21 cellular contexts compared by ENCODE assay signal in genomic region chr15:52706091-52706490, GRCh38. TPM values are rescaled to one million over a fixed set of nuclear protein-coding genes. Genes with fewer than 3 reads are reported as not detected.
DNase-seq lines count a peak whose midpoint lies in the region; ATAC-seq and TF ChIP-seq lines count a peak whose summit lies in the region.
"Had no signal": no experiment of that assay in that cellular context is flagged by ENCODE, and none has a peak within 500 bp of the region (broad histone marks: within the 10 kb centered on the region; RNA-seq: fewer than 3 reads in every experiment).

No MANE protein-coding gene starts in this region.

- H3K4me1 ChIP-seq in DOHH2 (ENCODE audit: control insufficient read depth, low read length) (peaks cover 82% of the 10 kb centered on the region), OCI-LY7 (ENCODE audit: insufficient read depth, low read length, poor library complexity, severe bottlenecking) (peaks cover 65% of the 10 kb centered on the region), mammary epithelial cell (ENCODE audit: insufficient read depth, low read length) (peaks cover 4% of the 10 kb centered on the region)

- H3K4me2 ChIP-seq in DOHH2 (ENCODE audit: low read length): peak overlapping the region; percentile 15; the same call in 1 of the 2 replicates
- H3K4me2 ChIP-seq in OCI-LY7 (ENCODE audit: low read length): peak overlapping the region; percentile 87; the same call in 1 of the 2 replicates
- peak overlapping the region; percentile 51 for H3K4me2 ChIP-seq in mammary epithelial cell (ENCODE audit: insufficient read depth, low read depth, low read length)

- no peaks in the 10 kb centered on the region for H3K9me3 Mint-ChIP-seq in memory B cell
- H3K9me3 Mint-ChIP-seq: CD8-positive, alpha-beta memory T cell had no signal

- H3K27me3 ChIP-seq in DOHH2 (ENCODE audit: control insufficient read depth, low read length) (no peaks in the 10 kb centered on the region), mammary epithelial cell (ENCODE audit: insufficient read depth, low read length) (no peaks in the 10 kb centered on the region)

- peaks cover 52% of the 10 kb centered on the region for H3K79me2 ChIP-seq in DOHH2 (ENCODE audit: control insufficient read depth, low read length)
- H3K79me2 ChIP-seq in OCI-LY7 (ENCODE audit: insufficient read depth, low read depth, low read length): peaks cover 32% of the 10 kb centered on the region; the same call in 1 of the 2 replicates
- H3K79me2 ChIP-seq in mammary epithelial cell (ENCODE audit: insufficient read depth, low read length): no peaks in the 10 kb centered on the region

- CTCF ChIA-PET in OCI-LY7 (lab: Charles Lee; ENCODE audit: unreplicated experiment) (no interaction called here), mammary epithelial cell (lab: Charles Lee; ENCODE audit: low non-redundant PET) (no interaction called here)

- H3K9me3 ChIP-seq in DOHH2 (ENCODE audit: control insufficient read depth, insufficient read depth, low read length): no peaks in the 10 kb centered on the region
- H3K9me3 ChIP-seq in OCI-LY7 (ENCODE audit: low read length): no peaks in the 10 kb centered on the region
- H3K9me3 ChIP-seq in mammary epithelial cell (replicated peaks; ENCODE audit: insufficient read depth, low read length): no peaks in the 10 kb centered on the region

- peaks cover 23% of the 10 kb centered on the region for H3F3A ChIP-seq in DOHH2 (ENCODE audit: control insufficient read depth, insufficient read depth)

- in situ Hi-C loops in mammary epithelial cell (cut with MboI; ENCODE audit: low sequenced_read_pairs in 2 of 2): no loop called here

- H3K36me3 ChIP-seq in DOHH2 (ENCODE audit: control insufficient read depth, low read length): peaks cover 6% of the 10 kb centered on the region
- peaks cover 6% of the 10 kb centered on the region for H3K36me3 ChIP-seq in OCI-LY7 (ENCODE audit: insufficient read depth, low read length)
- H3K36me3 ChIP-seq in mammary epithelial cell (ENCODE audit: insufficient read depth, low read length): no peaks in the 10 kb centered on the region

- no peaks in the 10 kb centered on the region for H3K27me3 Mint-ChIP-seq in memory B cell

- POLR2A ChIA-PET in OCI-LY7 (lab: Charles Lee): no interaction called here

- no peaks in the 10 kb centered on the region for H3K9me2 ChIP-seq in DOHH2 (replicated peaks; ENCODE audit: control insufficient read depth, low read length)
- H3K9me2 ChIP-seq in OCI-LY7 (ENCODE audit: insufficient read depth, low read length): no peaks in the 10 kb centered on the region

- BruUV-seq in OCI-LY7 (replicated peaks; lab: Mats Ljungman, UMichigan): no TSS peak
- no TSS peak for BruUV-seq in mammary epithelial cell (replicated peaks; lab: Mats Ljungman, UMichigan)

- no peak for ATAC-seq in memory B cell (ENCODE audit: low read depth)
- ATAC-seq: HCT116, Right ventricle myocardium inferior had no signal

- peak overlapping the region; percentile 21 for H3K4me3 Mint-ChIP-seq in memory B cell
- H3K4me3 Mint-ChIP-seq: CD8-positive, alpha-beta memory T cell had no signal

- 53% methylated on average over 1 of the region's 1 CpG for WGBS in mammary epithelial cell (ENCODE audit: low coverage, missing lambda C conversion rate)

- no peak overlapping the region for H2AFZ ChIP-seq in OCI-LY7 (ENCODE audit: low read length)
- H2AFZ ChIP-seq in mammary epithelial cell (ENCODE audit: low read depth, low read length): no peak overlapping the region

- dilution Hi-C loops in mammary epithelial cell (cut with HindIII; ENCODE audit: low sequenced_read_pairs): no loop called here

- TF ChIP-seq CTCF in DOHH2 (IDR thresholded peaks at IDR 0.05; ENCODE audit: low read depth, low read length, poor library complexity, severe bottlenecking) (no peak), OCI-LY7 (conservative IDR thresholded peaks at IDR 0.05; ENCODE audit: low read length) (no peak), mammary epithelial cell (conservative IDR thresholded peaks at IDR 0.05 in 1 of 2, IDR thresholded peaks at IDR 0.05 in 1 of 2; ENCODE audit: extremely low read depth in 1 of 2, insufficient read depth in 1 of 2, low read depth in 1 of 2, low read length in 2 of 2) (no peak)

- peaks cover 65% of the 10 kb centered on the region for H3K4me1 Mint-ChIP-seq in memory B cell
- H3K4me1 Mint-ChIP-seq: CD8-positive, alpha-beta memory T cell had no signal

- H3K27ac ChIP-seq in DOHH2 (ENCODE audit: low read depth, low read length) (no peak overlapping the region), OCI-LY7 (ENCODE audit: low read depth, low read length, poor library complexity, severe bottlenecking) (no peak overlapping the region), mammary epithelial cell (ENCODE audit: insufficient read depth, low read depth, low read length) (no peak overlapping the region)
- H3K27ac ChIP-seq: C4-2B had no signal

- peaks cover 2% of the 10 kb centered on the region for H3K36me3 Mint-ChIP-seq in memory B cell
- H3K36me3 Mint-ChIP-seq: CD8-positive, alpha-beta memory T cell had no signal

- H3K9ac ChIP-seq in mammary epithelial cell (ENCODE audit: insufficient read depth, low read length): no peak overlapping the region

- DNase-seq in OCI-LY7 (ENCODE audit: low spot score) (no peak), mammary epithelial cell (peak; percentile 46), memory B cell (ENCODE audit: low spot score in 2 of 2) (no peak), midbrain (lab: John Stamatoyannopoulos, UW) (no peak), NCI-H2227 (lab: John Stamatoyannopoulos, UW; ENCODE audit: unreplicated experiment) (no peak), GM19238 (ENCODE audit: insufficient read length, low spot score) (no peak)
- DNase-seq in stimulated activated CD4-positive, alpha-beta T cell treated with anti-CD3 and anti-CD28 coated beads, Interleukin-12 subunit alpha, Interleukin-12 subunit beta, amount 100 ng/mL, for 4 hours: no peak
- DNase-seq: AML-193; Calu3; CD8-positive, alpha-beta memory T cell; GDM1; GOT3; Kasumi-1; NCI-H1092; NCI-H1436; NCI-H187 treated with DMSO at 0.1 percent for 48 hours; NCI-H2107 had no signal

- H3K4me3 ChIP-seq in DOHH2 (ENCODE audit: low read length) (no peak overlapping the region), OCI-LY7 (ENCODE audit: low read depth, low read length, poor library complexity, severe bottlenecking) (no peak overlapping the region), mammary epithelial cell (replicated peaks in 1 of 3; ENCODE audit: insufficient read depth in 1 of 3, low read depth in 2 of 3, low read length in 3 of 3) (peak overlapping the region in 1 of 3 experiments; percentile 14)

- H4K20me1 ChIP-seq in DOHH2 (ENCODE audit: control insufficient read depth, insufficient read depth, low read depth, low read length) (no peaks in the 10 kb centered on the region), OCI-LY7 (ENCODE audit: insufficient read depth, low read length) (no peaks in the 10 kb centered on the region), mammary epithelial cell (ENCODE audit: insufficient read depth, low read length) (no peaks in the 10 kb centered on the region)

- H3K27ac Mint-ChIP-seq in memory B cell: peak overlapping the region; percentile 82
- H3K27ac Mint-ChIP-seq: CD8-positive, alpha-beta memory T cell had no signal

- intact Hi-C loops in OCI-LY7 (cut with micrococcal nuclease; ENCODE audit: unreplicated experiment) (no loop called here), mammary epithelial cell (cut with micrococcal nuclease) (no loop called here)

RNA-seq across cellular contexts. Expression of gene ATOSA, which starts 26.9 kb away (rescaled TPM):
- total RNA-seq in OCI-LY7 (2014; rRNA removed; shearing (Covaris generic)): 28.5 and 34.1 TPM in 2 replicates
- total RNA-seq in OCI-LY7 (2022) (96.8 and 103 TPM in 2 replicates), mammary epithelial cell (10 to 100 TPM; 14.4 to 25.3 TPM)
- 4.2 TPM for polyA plus RNA-seq in mammary epithelial cell
- polyA minus RNA-seq in mammary epithelial cell: 7.1 TPM

Comparison
In these comparisons a context has a peak if more than half of its experiments do, and no peak if none do; other contexts are left out.
1. H3K4me2 ChIP-seq: peak in every context shown above with its lines; median percentile 87 in OCI-LY7; 51 in mammary epithelial cell; 15 in DOHH2.